Comparison of ENCODE assay signal across 8 cellular contexts in genomic region chr12:56725723-56726102, GRCh38. TPM values are rescaled to one million over a fixed set of nuclear protein-coding genes. Genes with fewer than 3 reads are reported as not detected.
DNase-seq lines count a peak whose midpoint lies in the region; ATAC-seq, FAIRE-seq and TF ChIP-seq lines count a peak whose summit lies in the region.

No MANE protein-coding gene starts in this region.

- H3K36me3 Mint-ChIP-seq in T-helper 1 cell treated with Interleukin-12 subunit alpha and Interleukin-12 subunit beta and Interleukin-4 antibody, amounts not matched to agents 30 μg/mL and 1 μg/mL, for 36 hours (ENCODE audit: low read depth), result peaks cover 46% of the 10 kb centered on the region
- peaks cover 42 to 71% of the 10 kb centered on the region in 2 donors for H3K36me3 Mint-ChIP-seq in activated naive CD4-positive, alpha-beta T cell treated with anti-CD3 and anti-CD28 coated beads, Interleukin-2, amount 50 U/mL, for 72 hours

- H3K27me3 ChIP-seq in iPS-20b (ENCODE audit: insufficient read depth, low read length), result no peaks in the 10 kb centered on the region
- peaks cover 0 to 3% (median 0%) of the 10 kb centered on the region in 5 donors for H3K27me3 ChIP-seq in subcutaneous abdominal adipose tissue (ENCODE audit: control insufficient read depth in 5 of 5, insufficient read depth in 4 of 5, low read length in 5 of 5)

- H3K9me3 Mint-ChIP-seq in T-helper 1 cell treated with Interleukin-12 subunit alpha and Interleukin-12 subunit beta and Interleukin-4 antibody, amounts not matched to agents 30 μg/mL and 1 μg/mL, for 36 hours, result no peaks in the 10 kb centered on the region
- no peaks in the 10 kb centered on the region for H3K9me3 Mint-ChIP-seq in activated naive CD4-positive, alpha-beta T cell treated with anti-CD3 and anti-CD28 coated beads, Interleukin-2, amount 50 U/mL, for 72 hours

- H3K9ac ChIP-seq in iPS-20b (ENCODE audit: low read depth, low read length) (peak overlapping the region; percentile 100), subcutaneous abdominal adipose tissue (ENCODE audit: low read length in 5 of 5) (peak overlapping the region; percentile 75 to 100 (median 76))

- no peak for TF ChIP-seq POLR2A in GM12892 (IDR thresholded peaks at IDR 0.05; ENCODE audit: low read depth, low read length)

- peak overlapping the region; percentile 98 for H3K27ac Mint-ChIP-seq in T-helper 1 cell treated with Interleukin-12 subunit alpha and Interleukin-12 subunit beta and Interleukin-4 antibody, amounts not matched to agents 30 μg/mL and 1 μg/mL, for 36 hours
- peak overlapping the region; percentile 96 to 99 for H3K27ac Mint-ChIP-seq in activated naive CD4-positive, alpha-beta T cell treated with anti-CD3 and anti-CD28 coated beads, Interleukin-2, amount 50 U/mL, for 72 hours

- DNase-seq in T-helper 1 cell (no peak), NAMALWA (ENCODE audit: low spot score) (no peak), GM12892 (ENCODE audit: insufficient read length) (no peak), hypothalamus (lab: John Stamatoyannopoulos, UW) (no peak)
- DNase-seq in activated naive CD4-positive, alpha-beta T cell treated with anti-CD3 and anti-CD28 coated beads, Interleukin-2, amount 50 U/mL, for 72 hours (ENCODE audit: low spot score in 2 of 2), result no peak

- H3K4me1 ChIP-seq in iPS-20b (ENCODE audit: insufficient read depth, low read length) (peaks cover 25% of the 10 kb centered on the region), subcutaneous abdominal adipose tissue (ENCODE audit: control insufficient read depth in 5 of 5, insufficient read depth in 5 of 5, low read length in 5 of 5) (peaks cover 23 to 51% (median 43%) of the 10 kb centered on the region in 5 donors)

- no peak for FAIRE-seq in GM12892 (lab: Jason Lieb, UNC)

- peak overlapping the region; percentile 100 for H3K4me3 ChIP-seq in iPS-20b (ENCODE audit: low read length)
- peak overlapping the region; percentile 93 to 99 (median 99) for H3K4me3 ChIP-seq in subcutaneous abdominal adipose tissue (ENCODE audit: low read depth in 1 of 5, low read length in 5 of 5)

- H3K27ac ChIP-seq in iPS-20b (ENCODE audit: low read length) (no peak overlapping the region), subcutaneous abdominal adipose tissue (ENCODE audit: low read depth, low read length) (peak overlapping the region; percentile 99)

- H3K36me3 ChIP-seq in iPS-20b (ENCODE audit: insufficient read depth, low read depth, low read length) (peaks cover 71% of the 10 kb centered on the region), subcutaneous abdominal adipose tissue (ENCODE audit: control insufficient read depth in 5 of 5, insufficient read depth in 5 of 5, low read length in 5 of 5) (peaks cover 8 to 15% (median 8%) of the 10 kb centered on the region in 5 donors)

- ATAC-seq in activated naive CD4-positive, alpha-beta T cell treated with anti-CD3 and anti-CD28 coated beads, Interleukin-2, amount 50 U/mL, for 72 hours, result no peak

- H3K27me3 Mint-ChIP-seq in T-helper 1 cell treated with Interleukin-12 subunit alpha and Interleukin-12 subunit beta and Interleukin-4 antibody, amounts not matched to agents 30 μg/mL and 1 μg/mL, for 36 hours (ENCODE audit: low read depth), result no peaks in the 10 kb centered on the region

- H3K4me3 Mint-ChIP-seq in T-helper 1 cell treated with Interleukin-12 subunit alpha and Interleukin-12 subunit beta and Interleukin-4 antibody, amounts not matched to agents 30 μg/mL and 1 μg/mL, for 36 hours, result peak overlapping the region; percentile 94

- peaks cover 38% of the 10 kb centered on the region for H3K4me1 Mint-ChIP-seq in T-helper 1 cell treated with Interleukin-12 subunit alpha and Interleukin-12 subunit beta and Interleukin-4 antibody, amounts not matched to agents 30 μg/mL and 1 μg/mL, for 36 hours (ENCODE audit: low read depth)

- H3K9me3 ChIP-seq in iPS-20b (ENCODE audit: insufficient read depth, low read depth, low read length) (no peaks in the 10 kb centered on the region), subcutaneous abdominal adipose tissue (ENCODE audit: control insufficient read depth in 5 of 5, low read length in 5 of 5) (no peaks in the 10 kb centered on the region)

RNA-seq across cellular contexts. Expression of gene NACA, which starts 0.6 kb away (rescaled TPM):
- 1,000 to 10,000 TPM; 1,074 to 1,104 TPM for total RNA-seq in activated naive CD4-positive, alpha-beta T cell treated with anti-CD3 and anti-CD28 coated beads, Interleukin-2, amount 50 U/mL, for 72 hours
- 3,019 TPM for polyA plus RNA-seq in GM12892 (2012; ENCODE audit: missing spikeins)

RNA-seq across cellular contexts. Expression of gene PRIM1, which starts 26.4 kb away (rescaled TPM):
- 10 to 100 TPM; 71.9 to 76.6 TPM for total RNA-seq in activated naive CD4-positive, alpha-beta T cell treated with anti-CD3 and anti-CD28 coated beads, Interleukin-2, amount 50 U/mL, for 72 hours
- 48.3 TPM for polyA plus RNA-seq in GM12892 (2012; ENCODE audit: missing spikeins)

RNA-seq across cellular contexts. Expression of gene HSD17B6, which starts 37.4 kb away (rescaled TPM):
- total RNA-seq in activated naive CD4-positive, alpha-beta T cell treated with anti-CD3 and anti-CD28 coated beads, Interleukin-2, amount 50 U/mL, for 72 hours, result 1 to 10 TPM; 2.9 to 9.3 TPM
- 0.91 TPM for polyA plus RNA-seq in GM12892 (2012; ENCODE audit: missing spikeins)

RNA-seq across cellular contexts. Expression of gene PTGES3, which starts 37.6 kb away (rescaled TPM):
- total RNA-seq in activated naive CD4-positive, alpha-beta T cell treated with anti-CD3 and anti-CD28 coated beads, Interleukin-2, amount 50 U/mL, for 72 hours, result 100 to 1,000 TPM; 285 to 294 TPM
- polyA plus RNA-seq in GM12892 (2012; ENCODE audit: missing spikeins), result 297 TPM
